ENCODE assay signal across 8 cellular contexts in genomic region chr22:31497148-31497938, GRCh38. TPM values are rescaled to one million over a fixed set of nuclear protein-coding genes. Genes with fewer than 3 reads are reported as not detected.
DNase-seq lines count a peak whose midpoint lies in the region; ATAC-seq and TF ChIP-seq lines count a peak whose summit lies in the region.

No MANE protein-coding gene starts in this region.

- 90 to 92% methylated on average over 10 of the region's 10 CpGs for WGBS in ectodermal cell, 2 experiments

- peaks cover 57% of the 10 kb centered on the region for H3K4me1 ChIP-seq in CD4-positive, CD25-positive, alpha-beta regulatory T cell (ENCODE audit: control insufficient read depth, insufficient read depth, low read length, poor library complexity, severe bottlenecking)
- H3K4me1 ChIP-seq in ectodermal cell (ENCODE audit: control insufficient read depth, insufficient read depth, low read length): no peaks in the 10 kb centered on the region

- TF ChIP-seq CTCF in neural crest cell (conservative IDR thresholded peaks at IDR 0.05): no peak

- peaks cover 8% of the 10 kb centered on the region for H3K36me3 Mint-ChIP-seq in CD4-positive, CD25-positive, alpha-beta regulatory T cell
- H3K36me3 Mint-ChIP-seq in neural crest cell (ENCODE audit: low read depth): peaks cover 9% of the 10 kb centered on the region

- H3K27me3 Mint-ChIP-seq in CD4-positive, CD25-positive, alpha-beta regulatory T cell: peaks cover 4% of the 10 kb centered on the region
- H3K27me3 Mint-ChIP-seq in neural crest cell (ENCODE audit: low read depth): no peaks in the 10 kb centered on the region

- no peaks in the 10 kb centered on the region for H3K9me3 Mint-ChIP-seq in CD4-positive, CD25-positive, alpha-beta regulatory T cell
- H3K9me3 Mint-ChIP-seq in neural crest cell: peaks cover 4% of the 10 kb centered on the region

- H3K36me3 ChIP-seq in CD4-positive, CD25-positive, alpha-beta regulatory T cell (ENCODE audit: control insufficient read depth, insufficient read depth, low read length): peaks cover 6% of the 10 kb centered on the region
- H3K36me3 ChIP-seq in ectodermal cell (ENCODE audit: control insufficient read depth, insufficient read depth, low read length): no peaks in the 10 kb centered on the region

- H3K27me3 ChIP-seq in CD4-positive, CD25-positive, alpha-beta regulatory T cell (ENCODE audit: control insufficient read depth, insufficient read depth, low read length): no peaks in the 10 kb centered on the region
- H3K27me3 ChIP-seq in ectodermal cell (ENCODE audit: control insufficient read depth, insufficient read depth, low read length, poor library complexity, severe bottlenecking): no peaks in the 10 kb centered on the region

- no peaks in the 10 kb centered on the region for H3K9me3 ChIP-seq in CD4-positive, CD25-positive, alpha-beta regulatory T cell (ENCODE audit: control insufficient read depth in 2 of 2, low read length in 2 of 2)
- H3K9me3 ChIP-seq in ectodermal cell (ENCODE audit: control insufficient read depth, low read length): no peaks in the 10 kb centered on the region

- peak overlapping the region; percentile 93 to 99 (median 94) for H3K4me3 Mint-ChIP-seq in CD4-positive, CD25-positive, alpha-beta regulatory T cell
- peak overlapping the region; percentile 94 for H3K4me3 Mint-ChIP-seq in neural crest cell

- H3K27ac Mint-ChIP-seq in CD4-positive, CD25-positive, alpha-beta regulatory T cell: peak overlapping the region; percentile 96 to 99 (median 98)
- H3K27ac Mint-ChIP-seq in neural crest cell (ENCODE audit: unreplicated experiment): no peak overlapping the region

- peaks cover 8 to 65% (median 30%) of the 10 kb centered on the region in 4 donors for H3K4me1 Mint-ChIP-seq in CD4-positive, CD25-positive, alpha-beta regulatory T cell
- H3K4me1 Mint-ChIP-seq in neural crest cell: peaks cover 19% of the 10 kb centered on the region

- H3K27ac ChIP-seq in CD4-positive, CD25-positive, alpha-beta regulatory T cell (ENCODE audit: insufficient read depth, low read length, poor library complexity, severe bottlenecking): peak overlapping the region; percentile 91
- H3K27ac ChIP-seq in ectodermal cell (ENCODE audit: insufficient read depth, low read depth, low read length, poor library complexity, severe bottlenecking): no peak overlapping the region

- peak; percentile 8 to 85 (median 78) for DNase-seq in CD4-positive, CD25-positive, alpha-beta regulatory T cell
- peak; percentile 35 for DNase-seq in NAMALWA (ENCODE audit: low spot score)
- DNase-seq in neural crest cell (ENCODE audit: low read depth, low spot score): no peak
- no peak for DNase-seq in cortex of kidney (lab: John Stamatoyannopoulos, UW)
- no peak for DNase-seq in SKM-1 treated with dmso at 0.1 percent for 144 hours (lab: John Stamatoyannopoulos, UW; ENCODE audit: unreplicated experiment)
- DNase-seq in stimulated activated CD4-positive, alpha-beta T cell treated with anti-CD3 and anti-CD28 coated beads, Interleukin-1b, Interleukin-23, amount 100 ng/mL, for 48 hours: no peak

- ATAC-seq in CD4-positive, CD25-positive, alpha-beta regulatory T cell (ENCODE audit: low read depth in 2 of 2): peak; percentile 33 to 49
- ATAC-seq in HG02870 (IDR thresholded peaks at IDR 0.05; ENCODE audit: unreplicated experiment): no peak

- H3K4me3 ChIP-seq in CD4-positive, CD25-positive, alpha-beta regulatory T cell (ENCODE audit: low read depth, low read length): peak overlapping the region; percentile 92
- peak overlapping the region; percentile 92 for H3K4me3 ChIP-seq in ectodermal cell (ENCODE audit: insufficient read depth, low read depth, low read length)

RNA-seq across cellular contexts. Expression of gene SFI1, which starts 1.0 kb away (rescaled TPM):
- 300 TPM for total RNA-seq in CD4-positive, CD25-positive, alpha-beta regulatory T cell
- 10 to 100 TPM; 18.6 to 36.1 (median 28.0) TPM for polyA plus RNA-seq in CD4-positive, CD25-positive, alpha-beta regulatory T cell
- 64.6 TPM for polyA plus RNA-seq in ectodermal cell (2013, experiment 1 of 4)
- polyA plus RNA-seq in ectodermal cell (2013, experiment 2 of 4): 62.2 TPM
- 39.2 TPM for polyA plus RNA-seq in ectodermal cell (2013, experiment 3 of 4)
- polyA plus RNA-seq in ectodermal cell (2013, experiment 4 of 4): 49.7 TPM
- total RNA-seq in neural crest cell: 67.3 and 73.1 TPM in 2 replicates

RNA-seq across cellular contexts. Expression of gene EIF4ENIF1, which starts 7.7 kb away (rescaled TPM):
- 26.6 TPM for total RNA-seq in CD4-positive, CD25-positive, alpha-beta regulatory T cell
- polyA plus RNA-seq in CD4-positive, CD25-positive, alpha-beta regulatory T cell: 10 to 100 TPM in 3 of 4 donors, 1 to 10 TPM in 1; 9.3 to 14.6 (median 10.9) TPM
- 40.5 TPM for polyA plus RNA-seq in ectodermal cell (2013, experiment 1 of 4)
- 42.3 TPM for polyA plus RNA-seq in ectodermal cell (2013, experiment 2 of 4)
- polyA plus RNA-seq in ectodermal cell (2013, experiment 3 of 4): 32.8 TPM
- polyA plus RNA-seq in ectodermal cell (2013, experiment 4 of 4): 38.3 TPM
- 47.4 and 48.1 TPM in 2 replicates for total RNA-seq in neural crest cell

Comparison
In these comparisons a context has a peak if more than half of its experiments do, and no peak if none do; other contexts are left out.
1. DNase-seq: peak in CD4-positive, CD25-positive, alpha-beta regulatory T cell (3 of 3) and NAMALWA (single experiment); none in neural crest cell (single experiment), cortex of kidney (single experiment), SKM-1 treated with dmso at 0.1 percent for 144 hours (single experiment) and stimulated activated CD4-positive, alpha-beta T cell treated with anti-CD3 and anti-CD28 coated beads, Interleukin-1b, Interleukin-23, amount 100 ng/mL, for 48 hours (single experiment).